1 cellular context compared by ENCODE assay signal in the genomic region with DNA sequence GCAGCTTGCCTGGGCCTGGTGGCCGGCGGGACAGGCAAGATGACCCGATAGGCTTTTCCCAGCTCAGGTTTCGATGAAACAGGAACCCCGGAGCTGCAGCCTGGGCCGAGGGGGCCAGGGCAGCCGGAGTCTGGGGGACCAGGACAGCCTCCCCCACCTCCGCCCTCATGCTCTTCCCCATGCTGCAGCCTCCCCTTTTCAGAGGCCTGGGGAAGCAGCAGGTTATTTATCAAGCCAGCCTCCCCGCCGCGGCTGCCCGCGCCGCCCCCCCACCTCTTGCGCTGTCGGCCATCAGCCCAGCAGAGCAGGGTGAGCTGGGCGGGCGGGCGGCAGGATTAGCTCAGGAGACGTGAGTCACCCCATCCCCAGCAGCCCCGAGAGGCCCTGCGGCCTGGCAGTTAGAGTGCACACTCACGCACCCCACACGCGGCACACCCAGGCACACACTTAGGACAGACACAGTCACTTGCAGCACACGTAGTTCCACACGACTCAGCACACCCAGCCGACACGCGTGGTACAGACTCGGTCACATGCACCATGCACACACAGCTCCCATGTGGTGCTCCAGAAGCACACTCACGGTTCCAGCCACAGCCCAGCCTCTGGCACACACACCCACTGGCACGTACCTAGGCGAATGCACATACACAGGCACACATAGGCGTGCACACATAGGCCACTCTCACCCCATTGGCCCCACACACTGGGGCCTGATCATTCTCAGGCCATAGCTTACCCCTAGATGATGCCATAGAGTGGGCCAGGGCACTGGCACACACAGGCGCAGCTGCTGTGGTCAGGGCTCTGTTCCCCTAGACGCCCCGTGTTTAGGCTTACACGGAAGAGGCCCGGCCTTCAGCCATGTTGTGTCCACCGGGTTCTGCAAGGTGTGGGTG.
TF ChIP-seq lines count a peak whose summit lies in the region.

No MANE protein-coding gene starts in this region.

TF ChIP-seq in K562, 482 proteins besides CTCF, POLR2A, EP300 and RAD21 (continued from another document and continues in another):
- TF ChIP-seq, protein P1, sequence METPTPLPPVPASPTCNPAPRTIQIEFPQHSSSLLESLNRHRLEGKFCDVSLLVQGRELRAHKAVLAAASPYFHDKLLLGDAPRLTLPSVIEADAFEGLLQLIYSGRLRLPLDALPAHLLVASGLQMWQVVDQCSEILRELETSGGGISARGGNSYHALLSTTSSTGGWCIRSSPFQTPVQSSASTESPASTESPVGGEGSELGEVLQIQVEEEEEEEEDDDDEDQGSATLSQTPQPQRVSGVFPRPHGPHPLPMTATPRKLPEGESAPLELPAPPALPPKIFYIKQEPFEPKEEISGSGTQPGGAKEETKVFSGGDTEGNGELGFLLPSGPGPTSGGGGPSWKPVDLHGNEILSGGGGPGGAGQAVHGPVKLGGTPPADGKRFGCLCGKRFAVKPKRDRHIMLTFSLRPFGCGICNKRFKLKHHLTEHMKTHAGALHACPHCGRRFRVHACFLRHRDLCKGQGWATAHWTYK (CRISPR knock-in tag; IDR thresholded peaks at IDR 0.05): peak; percentile 71; the same call in 1 of the 2 replicates
- TF ChIP-seq ESRRA (IDR thresholded peaks at IDR 0.05; ENCODE audit: borderline replicate concordance, low read depth): no peak
- no peak for TF ChIP-seq STAT5A (IDR thresholded peaks at IDR 0.05; ENCODE audit: borderline replicate concordance, low read length)
- TF ChIP-seq, protein P2, sequence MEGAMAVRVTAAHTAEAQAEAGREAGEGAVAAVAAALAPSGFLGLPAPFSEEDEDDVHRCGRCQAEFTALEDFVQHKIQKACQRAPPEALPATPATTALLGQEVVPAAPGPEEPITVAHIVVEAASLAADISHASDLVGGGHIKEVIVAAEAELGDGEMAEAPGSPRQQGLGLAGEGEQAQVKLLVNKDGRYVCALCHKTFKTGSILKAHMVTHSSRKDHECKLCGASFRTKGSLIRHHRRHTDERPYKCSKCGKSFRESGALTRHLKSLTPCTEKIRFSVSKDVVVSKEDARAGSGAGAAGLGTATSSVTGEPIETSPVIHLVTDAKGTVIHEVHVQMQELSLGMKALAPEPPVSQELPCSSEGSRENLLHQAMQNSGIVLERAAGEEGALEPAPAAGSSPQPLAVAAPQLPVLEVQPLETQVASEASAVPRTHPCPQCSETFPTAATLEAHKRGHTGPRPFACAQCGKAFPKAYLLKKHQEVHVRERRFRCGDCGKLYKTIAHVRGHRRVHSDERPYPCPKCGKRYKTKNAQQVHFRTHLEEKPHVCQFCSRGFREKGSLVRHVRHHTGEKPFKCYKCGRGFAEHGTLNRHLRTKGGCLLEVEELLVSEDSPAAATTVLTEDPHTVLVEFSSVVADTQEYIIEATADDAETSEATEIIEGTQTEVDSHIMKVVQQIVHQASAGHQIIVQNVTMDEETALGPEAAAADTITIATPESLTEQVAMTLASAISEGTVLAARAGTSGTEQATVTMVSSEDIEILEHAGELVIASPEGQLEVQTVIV (CRISPR knock-in tag; IDR thresholded peaks at IDR 0.05; ENCODE audit: borderline replicate concordance): no peak
- TF ChIP-seq SIX5 (IDR thresholded peaks at IDR 0.05; ENCODE audit: borderline replicate concordance in 1 of 2, insufficient read depth in 1 of 2, low read depth in 1 of 2, low read length in 2 of 2): no peak
- TF ChIP-seq ZZZ3 (IDR thresholded peaks at IDR 0.05): no peak
- TF ChIP-seq, protein P3, sequence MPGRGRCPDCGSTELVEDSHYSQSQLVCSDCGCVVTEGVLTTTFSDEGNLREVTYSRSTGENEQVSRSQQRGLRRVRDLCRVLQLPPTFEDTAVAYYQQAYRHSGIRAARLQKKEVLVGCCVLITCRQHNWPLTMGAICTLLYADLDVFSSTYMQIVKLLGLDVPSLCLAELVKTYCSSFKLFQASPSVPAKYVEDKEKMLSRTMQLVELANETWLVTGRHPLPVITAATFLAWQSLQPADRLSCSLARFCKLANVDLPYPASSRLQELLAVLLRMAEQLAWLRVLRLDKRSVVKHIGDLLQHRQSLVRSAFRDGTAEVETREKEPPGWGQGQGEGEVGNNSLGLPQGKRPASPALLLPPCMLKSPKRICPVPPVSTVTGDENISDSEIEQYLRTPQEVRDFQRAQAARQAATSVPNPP (IDR thresholded peaks at IDR 0.05; ENCODE audit: borderline replicate concordance, insufficient read depth, insufficient read length): no peak
- TF ChIP-seq TOE1 (IDR thresholded peaks at IDR 0.05; ENCODE audit: borderline replicate concordance): peak; percentile 76; the same call in 1 of the 2 replicates
- peak; percentile 68; the same call in 1 of the 2 replicates for TF ChIP-seq TOE1 (CRISPR knock-in tag; IDR thresholded peaks at IDR 0.05; ENCODE audit: borderline replicate concordance, low read depth)
- TF ChIP-seq NBN (IDR thresholded peaks at IDR 0.05; ENCODE audit: low read depth): peak; percentile 54; the same call in 1 of the 2 replicates
- TF ChIP-seq, protein P4, sequence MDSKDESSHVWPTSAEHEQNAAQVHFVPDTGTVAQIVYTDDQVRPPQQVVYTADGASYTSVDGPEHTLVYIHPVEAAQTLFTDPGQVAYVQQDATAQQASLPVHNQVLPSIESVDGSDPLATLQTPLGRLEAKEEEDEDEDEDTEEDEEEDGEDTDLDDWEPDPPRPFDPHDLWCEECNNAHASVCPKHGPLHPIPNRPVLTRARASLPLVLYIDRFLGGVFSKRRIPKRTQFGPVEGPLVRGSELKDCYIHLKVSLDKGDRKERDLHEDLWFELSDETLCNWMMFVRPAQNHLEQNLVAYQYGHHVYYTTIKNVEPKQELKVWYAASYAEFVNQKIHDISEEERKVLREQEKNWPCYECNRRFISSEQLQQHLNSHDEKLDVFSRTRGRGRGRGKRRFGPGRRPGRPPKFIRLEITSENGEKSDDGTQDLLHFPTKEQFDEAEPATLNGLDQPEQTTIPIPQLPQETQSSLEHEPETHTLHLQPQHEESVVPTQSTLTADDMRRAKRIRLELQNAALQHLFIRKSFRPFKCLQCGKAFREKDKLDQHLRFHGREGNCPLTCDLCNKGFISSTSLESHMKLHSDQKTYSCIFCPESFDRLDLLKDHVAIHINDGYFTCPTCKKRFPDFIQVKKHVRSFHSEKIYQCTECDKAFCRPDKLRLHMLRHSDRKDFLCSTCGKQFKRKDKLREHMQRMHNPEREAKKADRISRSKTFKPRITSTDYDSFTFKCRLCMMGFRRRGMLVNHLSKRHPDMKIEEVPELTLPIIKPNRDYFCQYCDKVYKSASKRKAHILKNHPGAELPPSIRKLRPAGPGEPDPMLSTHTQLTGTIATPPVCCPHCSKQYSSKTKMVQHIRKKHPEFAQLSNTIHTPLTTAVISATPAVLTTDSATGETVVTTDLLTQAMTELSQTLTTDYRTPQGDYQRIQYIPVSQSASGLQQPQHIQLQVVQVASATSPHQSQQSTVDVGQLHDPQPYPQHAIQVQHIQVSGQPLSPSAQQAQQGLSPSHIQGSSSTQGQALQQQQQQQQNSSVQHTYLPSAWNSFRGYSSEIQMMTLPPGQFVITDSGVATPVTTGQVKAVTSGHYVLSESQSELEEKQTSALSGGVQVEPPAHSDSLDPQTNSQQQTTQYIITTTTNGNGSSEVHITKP (IDR thresholded peaks at IDR 0.05; ENCODE audit: partially characterized antibody): no peak
- no peak for TF ChIP-seq PPARD (CRISPR knock-in tag; IDR thresholded peaks at IDR 0.05)
- TF ChIP-seq, protein P5, sequence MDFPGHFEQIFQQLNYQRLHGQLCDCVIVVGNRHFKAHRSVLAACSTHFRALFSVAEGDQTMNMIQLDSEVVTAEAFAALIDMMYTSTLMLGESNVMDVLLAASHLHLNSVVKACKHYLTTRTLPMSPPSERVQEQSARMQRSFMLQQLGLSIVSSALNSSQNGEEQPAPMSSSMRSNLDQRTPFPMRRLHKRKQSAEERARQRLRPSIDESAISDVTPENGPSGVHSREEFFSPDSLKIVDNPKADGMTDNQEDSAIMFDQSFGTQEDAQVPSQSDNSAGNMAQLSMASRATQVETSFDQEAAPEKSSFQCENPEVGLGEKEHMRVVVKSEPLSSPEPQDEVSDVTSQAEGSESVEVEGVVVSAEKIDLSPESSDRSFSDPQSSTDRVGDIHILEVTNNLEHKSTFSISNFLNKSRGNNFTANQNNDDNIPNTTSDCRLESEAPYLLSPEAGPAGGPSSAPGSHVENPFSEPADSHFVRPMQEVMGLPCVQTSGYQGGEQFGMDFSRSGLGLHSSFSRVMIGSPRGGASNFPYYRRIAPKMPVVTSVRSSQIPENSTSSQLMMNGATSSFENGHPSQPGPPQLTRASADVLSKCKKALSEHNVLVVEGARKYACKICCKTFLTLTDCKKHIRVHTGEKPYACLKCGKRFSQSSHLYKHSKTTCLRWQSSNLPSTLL (IDR thresholded peaks at IDR 0.05): no peak
- TF ChIP-seq, protein P6, sequence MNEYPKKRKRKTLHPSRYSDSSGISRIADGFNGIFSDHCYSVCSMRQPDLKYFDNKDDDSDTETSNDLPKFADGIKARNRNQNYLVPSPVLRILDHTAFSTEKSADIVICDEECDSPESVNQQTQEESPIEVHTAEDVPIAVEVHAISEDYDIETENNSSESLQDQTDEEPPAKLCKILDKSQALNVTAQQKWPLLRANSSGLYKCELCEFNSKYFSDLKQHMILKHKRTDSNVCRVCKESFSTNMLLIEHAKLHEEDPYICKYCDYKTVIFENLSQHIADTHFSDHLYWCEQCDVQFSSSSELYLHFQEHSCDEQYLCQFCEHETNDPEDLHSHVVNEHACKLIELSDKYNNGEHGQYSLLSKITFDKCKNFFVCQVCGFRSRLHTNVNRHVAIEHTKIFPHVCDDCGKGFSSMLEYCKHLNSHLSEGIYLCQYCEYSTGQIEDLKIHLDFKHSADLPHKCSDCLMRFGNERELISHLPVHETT (CRISPR knock-in tag; conservative IDR thresholded peaks at IDR 0.05 in 1 of 2, IDR thresholded peaks at IDR 0.05 in 1 of 2): peak in 1 of 2 experiments; percentile 87; a peak in 2 of 4 replicates
- TF ChIP-seq, protein P7, sequence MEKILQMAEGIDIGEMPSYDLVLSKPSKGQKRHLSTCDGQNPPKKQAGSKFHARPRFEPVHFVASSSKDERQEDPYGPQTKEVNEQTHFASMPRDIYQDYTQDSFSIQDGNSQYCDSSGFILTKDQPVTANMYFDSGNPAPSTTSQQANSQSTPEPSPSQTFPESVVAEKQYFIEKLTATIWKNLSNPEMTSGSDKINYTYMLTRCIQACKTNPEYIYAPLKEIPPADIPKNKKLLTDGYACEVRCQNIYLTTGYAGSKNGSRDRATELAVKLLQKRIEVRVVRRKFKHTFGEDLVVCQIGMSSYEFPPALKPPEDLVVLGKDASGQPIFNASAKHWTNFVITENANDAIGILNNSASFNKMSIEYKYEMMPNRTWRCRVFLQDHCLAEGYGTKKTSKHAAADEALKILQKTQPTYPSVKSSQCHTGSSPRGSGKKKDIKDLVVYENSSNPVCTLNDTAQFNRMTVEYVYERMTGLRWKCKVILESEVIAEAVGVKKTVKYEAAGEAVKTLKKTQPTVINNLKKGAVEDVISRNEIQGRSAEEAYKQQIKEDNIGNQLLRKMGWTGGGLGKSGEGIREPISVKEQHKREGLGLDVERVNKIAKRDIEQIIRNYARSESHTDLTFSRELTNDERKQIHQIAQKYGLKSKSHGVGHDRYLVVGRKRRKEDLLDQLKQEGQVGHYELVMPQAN (IDR thresholded peaks at IDR 0.05; ENCODE audit: borderline replicate concordance): no peak
- TF ChIP-seq ZBTB1 (CRISPR knock-in tag; IDR thresholded peaks at IDR 0.05; ENCODE audit: borderline replicate concordance, low read depth): no peak
- TF ChIP-seq RBM25 (IDR thresholded peaks at IDR 0.05; ENCODE audit: low read depth, low read length, severe bottlenecking): no peak
- TF ChIP-seq, protein P8, sequence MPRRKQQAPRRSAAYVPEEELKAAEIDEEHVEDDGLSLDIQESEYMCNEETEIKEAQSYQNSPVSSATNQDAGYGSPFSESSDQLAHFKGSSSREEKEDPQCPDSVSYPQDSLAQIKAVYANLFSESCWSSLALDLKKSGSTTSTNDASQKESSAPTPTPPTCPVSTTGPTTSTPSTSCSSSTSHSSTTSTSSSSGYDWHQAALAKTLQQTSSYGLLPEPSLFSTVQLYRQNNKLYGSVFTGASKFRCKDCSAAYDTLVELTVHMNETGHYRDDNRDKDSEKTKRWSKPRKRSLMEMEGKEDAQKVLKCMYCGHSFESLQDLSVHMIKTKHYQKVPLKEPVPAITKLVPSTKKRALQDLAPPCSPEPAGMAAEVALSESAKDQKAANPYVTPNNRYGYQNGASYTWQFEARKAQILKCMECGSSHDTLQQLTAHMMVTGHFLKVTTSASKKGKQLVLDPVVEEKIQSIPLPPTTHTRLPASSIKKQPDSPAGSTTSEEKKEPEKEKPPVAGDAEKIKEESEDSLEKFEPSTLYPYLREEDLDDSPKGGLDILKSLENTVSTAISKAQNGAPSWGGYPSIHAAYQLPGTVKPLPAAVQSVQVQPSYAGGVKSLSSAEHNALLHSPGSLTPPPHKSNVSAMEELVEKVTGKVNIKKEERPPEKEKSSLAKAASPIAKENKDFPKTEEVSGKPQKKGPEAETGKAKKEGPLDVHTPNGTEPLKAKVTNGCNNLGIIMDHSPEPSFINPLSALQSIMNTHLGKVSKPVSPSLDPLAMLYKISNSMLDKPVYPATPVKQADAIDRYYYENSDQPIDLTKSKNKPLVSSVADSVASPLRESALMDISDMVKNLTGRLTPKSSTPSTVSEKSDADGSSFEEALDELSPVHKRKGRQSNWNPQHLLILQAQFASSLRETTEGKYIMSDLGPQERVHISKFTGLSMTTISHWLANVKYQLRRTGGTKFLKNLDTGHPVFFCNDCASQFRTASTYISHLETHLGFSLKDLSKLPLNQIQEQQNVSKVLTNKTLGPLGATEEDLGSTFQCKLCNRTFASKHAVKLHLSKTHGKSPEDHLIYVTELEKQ (CRISPR knock-in tag; IDR thresholded peaks at IDR 0.05): no peak
- 0 out of 2 replicates have a peak, but pooled peaks have one; percentile 57 for TF ChIP-seq FOXP1 (CRISPR knock-in tag; IDR thresholded peaks at IDR 0.05)
- TF ChIP-seq TFAM (CRISPR knock-in tag; conservative IDR thresholded peaks at IDR 0.05): no peak
- TF ChIP-seq HCFC1 (IDR thresholded peaks at IDR 0.05; ENCODE audit: low read depth, low read length): peak; percentile 10; the same call in 1 of the 2 replicates
- TF ChIP-seq ILF3 (IDR thresholded peaks at IDR 0.05; ENCODE audit: borderline replicate concordance): no peak
- no peak for TF ChIP-seq RBM39 (optimal IDR thresholded peaks at IDR 0.05; ENCODE audit: low read depth, low read length)
- no peak for TF ChIP-seq GTF2F1 (IDR thresholded peaks at IDR 0.05; ENCODE audit: low read depth, low read length)
- TF ChIP-seq, protein P9, sequence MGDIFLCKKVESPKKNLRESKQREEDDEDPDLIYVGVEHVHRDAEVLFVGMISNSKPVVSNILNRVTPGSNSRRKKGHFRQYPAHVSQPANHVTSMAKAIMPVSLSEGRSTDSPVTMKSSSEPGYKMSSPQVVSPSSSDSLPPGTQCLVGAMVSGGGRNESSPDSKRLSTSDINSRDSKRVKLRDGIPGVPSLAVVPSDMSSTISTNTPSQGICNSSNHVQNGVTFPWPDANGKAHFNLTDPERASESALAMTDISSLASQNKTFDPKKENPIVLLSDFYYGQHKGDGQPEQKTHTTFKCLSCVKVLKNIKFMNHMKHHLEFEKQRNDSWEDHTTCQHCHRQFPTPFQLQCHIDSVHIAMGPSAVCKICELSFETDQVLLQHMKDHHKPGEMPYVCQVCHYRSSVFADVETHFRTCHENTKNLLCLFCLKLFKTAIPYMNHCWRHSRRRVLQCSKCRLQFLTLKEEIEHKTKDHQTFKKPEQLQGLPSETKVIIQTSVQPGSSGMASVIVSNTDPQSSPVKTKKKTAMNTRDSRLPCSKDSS (IDR thresholded peaks at IDR 0.05; ENCODE audit: low read depth, partially characterized antibody): no peak
- TF ChIP-seq, protein P10, sequence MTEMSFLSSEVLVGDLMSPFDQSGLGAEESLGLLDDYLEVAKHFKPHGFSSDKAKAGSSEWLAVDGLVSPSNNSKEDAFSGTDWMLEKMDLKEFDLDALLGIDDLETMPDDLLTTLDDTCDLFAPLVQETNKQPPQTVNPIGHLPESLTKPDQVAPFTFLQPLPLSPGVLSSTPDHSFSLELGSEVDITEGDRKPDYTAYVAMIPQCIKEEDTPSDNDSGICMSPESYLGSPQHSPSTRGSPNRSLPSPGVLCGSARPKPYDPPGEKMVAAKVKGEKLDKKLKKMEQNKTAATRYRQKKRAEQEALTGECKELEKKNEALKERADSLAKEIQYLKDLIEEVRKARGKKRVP (CRISPR knock-in tag; IDR thresholded peaks at IDR 0.05): no peak
- peak; percentile 55 for TF ChIP-seq RBM22 (IDR thresholded peaks at IDR 0.05; ENCODE audit: low read depth, low read length, poor library complexity, severe bottlenecking)
